Comparison of ENCODE assay signal across 9 cellular contexts in genomic region chr1:62384276-62385005, GRCh38. TPM values are rescaled to one million over a fixed set of nuclear protein-coding genes. Genes with fewer than 3 reads are reported as not detected.
DNase-seq lines count a peak whose midpoint lies in the region; ATAC-seq and TF ChIP-seq lines count a peak whose summit lies in the region.
"Had no signal": no experiment of that assay in that cellular context is flagged by ENCODE, and none has a peak within 500 bp of the region (broad histone marks: within the 10 kb centered on the region; RNA-seq: fewer than 3 reads in every experiment).

No MANE protein-coding gene starts in this region.

- no peak for TF ChIP-seq RAD21 in liver (IDR thresholded peaks at IDR 0.05)

- H3K9ac ChIP-seq in BLaER1 treated with 17β-estradiol and CSF1 and Interleukin-3, amounts not matched to agents 10 nM and 100 nM: no peak overlapping the region
- no peak overlapping the region for H3K9ac ChIP-seq in liver (ENCODE audit: low read depth in 1 of 2, low read length in 2 of 2)

- intact Hi-C loops in esophagus muscularis mucosa (cut with DNase I) (no loop called here), dorsolateral prefrontal cortex (cut with DNase I) (no loop called here)

- peaks cover 0 to 11% (median 8%) of the 10 kb centered on the region in 10 experiments; a peak in 7 of 20 replicates for H3K4me1 ChIP-seq in BLaER1 treated with 17β-estradiol and CSF1 and Interleukin-3, amounts not matched to agents 10 nM and 100 nM
- H3K4me1 ChIP-seq in liver (ENCODE audit: control insufficient read depth in 4 of 4, insufficient read depth in 4 of 4, low read length in 3 of 4) (peaks cover 10 to 20% (median 13%) of the 10 kb centered on the region in 4 donors), esophagus muscularis mucosa (peaks cover 0 to 8% (median 6%) of the 10 kb centered on the region in 4 donors)

- H3K27me3 ChIP-seq in BLaER1 treated with 17β-estradiol and CSF1 and Interleukin-3, amounts not matched to agents 10 nM and 100 nM: no peaks in the 10 kb centered on the region
- no peaks in the 10 kb centered on the region for H3K27me3 ChIP-seq in liver (ENCODE audit: control insufficient read depth in 4 of 4, insufficient read depth in 4 of 4, low read length in 3 of 4)
- H3K27me3 ChIP-seq in esophagus muscularis mucosa: no peaks in the 10 kb centered on the region
- no peaks in the 10 kb centered on the region for H3K27me3 ChIP-seq in dorsolateral prefrontal cortex

- 76% methylated on average over 7 of the region's 7 CpGs for WGBS in liver
- 59% methylated on average over 7 of the region's 7 CpGs for WGBS in esophagus muscularis mucosa

- TF ChIP-seq CTCF in astrocyte of the spinal cord (IDR thresholded peaks at IDR 0.05; ENCODE audit: low read depth, low read length) (no peak), liver (IDR thresholded peaks at IDR 0.05; ENCODE audit: low read depth, low read length, missing input control) (no peak), esophagus muscularis mucosa (IDR thresholded peaks at IDR 0.05) (no peak), dorsolateral prefrontal cortex (IDR thresholded peaks at IDR 0.05 in 54 of 56, conservative IDR thresholded peaks at IDR 0.05 in 2 of 56; ENCODE audit: low read depth in 1 of 56, partially characterized antibody in 56 of 56) (no peak)

- DNase-seq in NCI-H146 treated with DMSO at 0.1 percent for 48 hours (lab: John Stamatoyannopoulos, UW; ENCODE audit: unreplicated experiment) (peak; percentile 32), astrocyte of the spinal cord (ENCODE audit: low read depth, low spot score) (peak; percentile 91), inferior parietal cortex (ENCODE audit: extremely low spot score) (no peak), esophagus muscularis mucosa (ENCODE audit: extremely low spot score) (no peak), dorsolateral prefrontal cortex (no peak)
- no peak for DNase-seq in stimulated activated effector memory CD8-positive, alpha-beta T cell treated with anti-CD3 and anti-CD28 coated beads, Interleukin-12 subunit alpha, Interleukin-12 subunit beta, amount 100 ng/mL, for 72 hours (ENCODE audit: low spot score in 2 of 2)

- H3K27ac ChIP-seq in BLaER1 treated with 17β-estradiol and CSF1 and Interleukin-3, amounts not matched to agents 10 nM and 100 nM: peak overlapping the region in 4 of 11 experiments; percentile 35 to 64 (median 54); a peak in 9 of 22 replicates
- H3K27ac ChIP-seq in liver (ENCODE audit: low read depth in 1 of 2, low read length in 2 of 2) (no peak overlapping the region), esophagus muscularis mucosa (replicated peaks in 1 of 4) (no peak overlapping the region), dorsolateral prefrontal cortex (peak overlapping the region in 1 of 59 donors; percentile 38)

- no peaks in the 10 kb centered on the region for H3K9me3 Mint-ChIP-seq in stimulated activated effector memory CD8-positive, alpha-beta T cell treated with anti-CD3 and anti-CD28 coated beads, Interleukin-12 subunit alpha, Interleukin-12 subunit beta, amount 100 ng/mL, for 72 hours

- TF ChIP-seq POLR2A in esophagus muscularis mucosa (IDR thresholded peaks at IDR 0.05; ENCODE audit: low read depth): no peak

- H3K4me3 ChIP-seq in BLaER1 treated with 17β-estradiol and CSF1 and Interleukin-3, amounts not matched to agents 10 nM and 100 nM: no peak overlapping the region
- H3K4me3 ChIP-seq in astrocyte of the spinal cord (ENCODE audit: low read depth, low read length) (no peak overlapping the region), liver (ENCODE audit: low read depth in 1 of 3, low read length in 3 of 3) (no peak overlapping the region), esophagus muscularis mucosa (no peak overlapping the region), dorsolateral prefrontal cortex (no peak overlapping the region)

- no peaks in the 10 kb centered on the region for H3K36me3 Mint-ChIP-seq in stimulated activated effector memory CD8-positive, alpha-beta T cell treated with anti-CD3 and anti-CD28 coated beads, Interleukin-12 subunit alpha, Interleukin-12 subunit beta, amount 100 ng/mL, for 72 hours

- no peak for ATAC-seq in stimulated activated effector memory CD8-positive, alpha-beta T cell treated with anti-CD3 and anti-CD28 coated beads, Interleukin-12 subunit alpha, Interleukin-12 subunit beta, amount 100 ng/mL, for 72 hours
- ATAC-seq: activated CD4-positive, CD25-positive, alpha-beta regulatory T cell treated with anti-CD3 and anti-CD28 coated beads, Interleukin-2, amount 50 U/mL, for 24 hours had no signal

- H3K27ac Mint-ChIP-seq in stimulated activated effector memory CD8-positive, alpha-beta T cell treated with anti-CD3 and anti-CD28 coated beads, Interleukin-12 subunit alpha, Interleukin-12 subunit beta, amount 100 ng/mL, for 72 hours: no peak overlapping the region

- no peak overlapping the region for H3K4me3 Mint-ChIP-seq in stimulated activated effector memory CD8-positive, alpha-beta T cell treated with anti-CD3 and anti-CD28 coated beads, Interleukin-12 subunit alpha, Interleukin-12 subunit beta, amount 100 ng/mL, for 72 hours

- H3K9me3 ChIP-seq in BLaER1 treated with 17β-estradiol and CSF1 and Interleukin-3, amounts not matched to agents 10 nM and 100 nM (replicated peaks in 1 of 11): no peaks in the 10 kb centered on the region
- no peaks in the 10 kb centered on the region for H3K9me3 ChIP-seq in liver (ENCODE audit: control insufficient read depth in 4 of 4, low read length in 3 of 4)
- H3K9me3 ChIP-seq in esophagus muscularis mucosa: no peaks in the 10 kb centered on the region

- no peak for TF ChIP-seq EP300 in esophagus muscularis mucosa (IDR thresholded peaks at IDR 0.05)

- no peaks in the 10 kb centered on the region for H3K36me3 ChIP-seq in BLaER1 treated with 17β-estradiol and CSF1 and Interleukin-3, amounts not matched to agents 10 nM and 100 nM
- H3K36me3 ChIP-seq in liver (ENCODE audit: control insufficient read depth in 4 of 4, insufficient read depth in 3 of 4, low read depth in 1 of 4, low read length in 3 of 4): no peaks in the 10 kb centered on the region
- H3K36me3 ChIP-seq in esophagus muscularis mucosa: no peaks in the 10 kb centered on the region

- no peaks in the 10 kb centered on the region for H4K20me1 ChIP-seq in BLaER1 treated with 17β-estradiol and CSF1 and Interleukin-3, amounts not matched to agents 10 nM and 100 nM

- in situ Hi-C loops in astrocyte of the spinal cord (cut with HindIII; ENCODE audit: low sequenced_read_pairs): no loop called here

- no peaks in the 10 kb centered on the region for H3K4me1 Mint-ChIP-seq in stimulated activated effector memory CD8-positive, alpha-beta T cell treated with anti-CD3 and anti-CD28 coated beads, Interleukin-12 subunit alpha, Interleukin-12 subunit beta, amount 100 ng/mL, for 72 hours

- H3K4me2 ChIP-seq in BLaER1 treated with 17β-estradiol and CSF1 and Interleukin-3, amounts not matched to agents 10 nM and 100 nM: peak overlapping the region in 7 of 11 experiments; percentile 11 to 50 (median 26); a peak in 9 of 22 replicates

TF ChIP-seq in liver, 16 proteins besides CTCF, POLR2A, EP300 and RAD21:
- peak in 1 of 2 donors; percentile 31 for TF ChIP-seq JUND (IDR thresholded peaks at IDR 0.05)
- peak; percentile 66 for TF ChIP-seq ATF3 (IDR thresholded peaks at IDR 0.05)
- no peak for TF ChIP-seq FOXA1 (IDR thresholded peaks at IDR 0.05)
- no peak for TF ChIP-seq HNF4G (IDR thresholded peaks at IDR 0.05)
- TF ChIP-seq, protein P1, sequence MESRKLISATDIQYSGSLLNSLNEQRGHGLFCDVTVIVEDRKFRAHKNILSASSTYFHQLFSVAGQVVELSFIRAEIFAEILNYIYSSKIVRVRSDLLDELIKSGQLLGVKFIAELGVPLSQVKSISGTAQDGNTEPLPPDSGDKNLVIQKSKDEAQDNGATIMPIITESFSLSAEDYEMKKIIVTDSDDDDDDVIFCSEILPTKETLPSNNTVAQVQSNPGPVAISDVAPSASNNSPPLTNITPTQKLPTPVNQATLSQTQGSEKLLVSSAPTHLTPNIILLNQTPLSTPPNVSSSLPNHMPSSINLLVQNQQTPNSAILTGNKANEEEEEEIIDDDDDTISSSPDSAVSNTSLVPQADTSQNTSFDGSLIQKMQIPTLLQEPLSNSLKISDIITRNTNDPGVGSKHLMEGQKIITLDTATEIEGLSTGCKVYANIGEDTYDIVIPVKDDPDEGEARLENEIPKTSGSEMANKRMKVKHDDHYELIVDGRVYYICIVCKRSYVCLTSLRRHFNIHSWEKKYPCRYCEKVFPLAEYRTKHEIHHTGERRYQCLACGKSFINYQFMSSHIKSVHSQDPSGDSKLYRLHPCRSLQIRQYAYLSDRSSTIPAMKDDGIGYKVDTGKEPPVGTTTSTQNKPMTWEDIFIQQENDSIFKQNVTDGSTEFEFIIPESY (IDR thresholded peaks at IDR 0.05): peak; percentile 14
- TF ChIP-seq YY1 (IDR thresholded peaks at IDR 0.05): peak; percentile 49
- TF ChIP-seq HNF4A (conservative IDR thresholded peaks at IDR 0.05): peak in 1 of 2 donors; percentile 50
- TF ChIP-seq FOXA2 (IDR thresholded peaks at IDR 0.05): no peak
- TF ChIP-seq MAX (IDR thresholded peaks at IDR 0.05): peak; percentile 46
- peak in 1 of 2 donors; percentile 44 for TF ChIP-seq RXRA (IDR thresholded peaks at IDR 0.05)

RNA-seq across cellular contexts. Expression of gene USP1, which starts 52.4 kb away (rescaled TPM):
- total RNA-seq in liver (10 to 100 TPM in 1 of 2 donors, 1 to 10 TPM in 1; 8.1 to 33.8 TPM), esophagus muscularis mucosa (10 to 100 TPM; 21.0 to 32.4 (median 27.6) TPM), dorsolateral prefrontal cortex (10 to 100 TPM; 14.0 to 24.9 (median 20.8) TPM)
- polyA plus RNA-seq in liver: 1 to 10 TPM; 5.1 to 7.4 TPM

Comparison
In these comparisons a context has a peak if more than half of its experiments do, and no peak if none do; other contexts are left out.
1. DNase-seq: peak in NCI-H146 treated with DMSO at 0.1 percent for 48 hours (single experiment) and astrocyte of the spinal cord (single experiment); none in inferior parietal cortex (single experiment), esophagus muscularis mucosa (single experiment), dorsolateral prefrontal cortex (0 of 10) and stimulated activated effector memory CD8-positive, alpha-beta T cell treated with anti-CD3 and anti-CD28 coated beads, Interleukin-12 subunit alpha, Interleukin-12 subunit beta, amount 100 ng/mL, for 72 hours (0 of 2).